In the genomic region with DNA sequence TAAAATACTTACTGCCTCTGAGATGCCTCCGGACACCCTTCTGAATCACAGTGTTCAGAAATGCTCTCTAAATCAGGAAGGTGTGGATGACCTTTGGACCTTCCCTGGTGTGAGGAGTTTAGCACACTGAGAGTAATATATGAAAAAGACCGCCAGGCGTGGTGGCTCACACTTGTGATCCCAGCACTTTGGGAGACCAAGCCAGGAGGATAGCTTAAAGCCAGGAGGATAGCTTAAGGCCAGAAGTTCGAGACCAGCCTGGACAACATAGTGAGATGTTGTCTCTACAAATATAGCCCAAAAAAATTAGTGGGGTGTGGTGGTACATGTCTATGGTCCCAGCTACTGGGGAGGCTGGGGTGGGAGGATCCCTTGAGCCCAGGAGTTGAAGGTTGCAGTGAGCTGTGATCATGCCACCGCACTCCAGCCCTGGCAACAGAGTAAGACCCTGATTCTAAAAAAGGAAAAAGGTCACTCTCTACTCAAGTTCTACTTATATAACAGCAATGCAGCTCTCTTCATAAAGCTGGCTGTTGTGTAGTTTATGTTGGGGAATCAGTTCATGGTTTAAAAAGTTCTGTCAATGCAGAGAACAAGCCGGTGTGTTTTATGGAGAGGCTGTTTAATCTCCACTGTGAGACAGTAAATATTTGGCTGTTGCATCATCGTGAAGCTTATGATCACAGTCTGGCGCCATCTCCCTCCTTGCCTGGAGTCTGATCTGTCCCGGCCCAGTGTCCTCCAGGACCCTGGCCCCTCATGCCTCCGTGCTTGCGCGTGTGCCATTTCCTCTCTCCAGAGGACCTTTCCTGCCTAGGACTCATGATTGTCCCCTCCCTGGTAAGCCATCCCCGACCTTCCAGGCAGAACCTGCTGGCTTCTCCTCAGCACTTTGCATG, we compare ENCODE assay signal across 11 cellular contexts.
DNase-seq lines count a peak whose midpoint lies in the region; ATAC-seq and TF ChIP-seq lines count a peak whose summit lies in the region.
"Had no signal": no experiment of that assay in that cellular context is flagged by ENCODE, and none has a peak within 500 bp of the region (broad histone marks: within the 10 kb centered on the region; RNA-seq: fewer than 3 reads in every experiment).

No MANE protein-coding gene starts in this region.

- H3K9me3 ChIP-seq in Peyer's patch (no peaks in the 10 kb centered on the region), hepatocyte (ENCODE audit: low read depth) (no peaks in the 10 kb centered on the region), gastrocnemius medialis (no peaks in the 10 kb centered on the region)

- peaks cover 2% of the 10 kb centered on the region for H3K79me2 ChIP-seq in hepatocyte

- no peaks in the 10 kb centered on the region for H4K20me1 ChIP-seq in hepatocyte (ENCODE audit: insufficient read depth, poor library complexity, severe bottlenecking)

- intact Hi-C loops in gastrocnemius medialis (cut with DNase I; ENCODE audit: low total_unique reads): no loop called here

- H3K4me3 ChIP-seq in Peyer's patch: no peak overlapping the region
- no peak overlapping the region for H3K4me3 ChIP-seq in hepatocyte
- H3K4me3 ChIP-seq in gastrocnemius medialis: no peak overlapping the region

- H3K4me1 ChIP-seq in Peyer's patch (peaks cover 0 to 36% (median 12%) of the 10 kb centered on the region in 4 donors), hepatocyte (ENCODE audit: insufficient read depth) (peaks cover 56% of the 10 kb centered on the region), gastrocnemius medialis (peaks cover 3 to 20% of the 10 kb centered on the region in 2 donors), foreskin keratinocyte (no peaks in the 10 kb centered on the region)

- in situ Hi-C loops in gastrocnemius medialis (cut with MboI; ENCODE audit: low sequenced_read_pairs in 4 of 4): loop anchor here in 1 of 4 donors (25.0 kb wide), 1 partner anchor 330 kb away; a partner anchor contains a TSS

- peak overlapping the region; percentile 8 for H2AFZ ChIP-seq in hepatocyte

- ATAC-seq in gastrocnemius medialis (peak; percentile 46 to 65), GM18505 (IDR thresholded peaks at IDR 0.05; ENCODE audit: unreplicated experiment) (no peak), foreskin keratinocyte (no peak)

- no peaks in the 10 kb centered on the region for H3K36me3 ChIP-seq in Peyer's patch
- H3K36me3 ChIP-seq in hepatocyte (replicated peaks; ENCODE audit: insufficient read depth, low read depth): no peaks in the 10 kb centered on the region
- no peaks in the 10 kb centered on the region for H3K36me3 ChIP-seq in gastrocnemius medialis

- peak overlapping the region in 3 of 4 donors; percentile 11 to 67 (median 57) for H3K27ac ChIP-seq in Peyer's patch
- H3K27ac ChIP-seq in hepatocyte: peak overlapping the region; percentile 95
- no peak overlapping the region for H3K27ac ChIP-seq in gastrocnemius medialis
- H3K27ac ChIP-seq in foreskin keratinocyte: no peak overlapping the region
- H3K27ac ChIP-seq: VCaP had no signal

- DNase-seq in H4 (ENCODE audit: low spot score): peak; percentile 12
- DNase-seq in Peyer's patch: peak in 1 of 3 donors; percentile 82
- peak; percentile 84 for DNase-seq in hepatocyte (ENCODE audit: low spot score)
- DNase-seq in gastrocnemius medialis: no peak
- no peak for DNase-seq in NK-92 treated with Interleukin-12 subunit alpha and Interleukin-12 subunit beta, amount 100 ng/mL, for 24 hours (lab: John Stamatoyannopoulos, UW)
- DNase-seq in foreskin keratinocyte: no peak
- DNase-seq: activated T-cell treated with anti-CD3 and anti-CD28 coated beads, Interleukin-2, amount 50 U/mL, for 72 hours; hypothalamus; SIG-M5 had no signal

- H3K9me2 ChIP-seq in hepatocyte (replicated peaks; ENCODE audit: insufficient read depth): no peaks in the 10 kb centered on the region

- 41% methylated on average over 13 of the region's 13 CpGs for WGBS in hepatocyte (ENCODE audit: low lambda C conversion rate, missing lambda C conversion rate)

- TF ChIP-seq POLR2A in Peyer's patch (IDR thresholded peaks at IDR 0.05) (peak in 1 of 2 donors; percentile 8), gastrocnemius medialis (IDR thresholded peaks at IDR 0.05) (no peak), GM18505 (IDR thresholded peaks at IDR 0.05; ENCODE audit: borderline replicate concordance, extremely low read depth, insufficient read depth, insufficient read length) (no peak)

- H3K27me3 ChIP-seq in Peyer's patch (no peaks in the 10 kb centered on the region), hepatocyte (no peaks in the 10 kb centered on the region), gastrocnemius medialis (no peaks in the 10 kb centered on the region), foreskin keratinocyte (no peaks in the 10 kb centered on the region)

- TF ChIP-seq CTCF in Peyer's patch (IDR thresholded peaks at IDR 0.05) (peak in 3 of 6 experiments; percentile 29 to 40 (median 33)), hepatocyte (IDR thresholded peaks at IDR 0.05; ENCODE audit: poor library complexity) (no peak), gastrocnemius medialis (IDR thresholded peaks at IDR 0.05 in 4 of 5, conservative IDR thresholded peaks at IDR 0.05 in 1 of 5) (no peak), foreskin keratinocyte (conservative IDR thresholded peaks at IDR 0.05) (no peak)

- peak overlapping the region; percentile 71 for H3K4me2 ChIP-seq in hepatocyte

Comparison
In these comparisons a context has a peak if more than half of its experiments do, and no peak if none do; other contexts are left out.
1. DNase-seq: peak in H4 (single experiment) and hepatocyte (single experiment); none in gastrocnemius medialis (0 of 2), NK-92 treated with Interleukin-12 subunit alpha and Interleukin-12 subunit beta, amount 100 ng/mL, for 24 hours (single experiment) and foreskin keratinocyte (0 of 2).
2. H3K27ac ChIP-seq: peak in Peyer's patch (3 of 4) and hepatocyte (single experiment); none in gastrocnemius medialis (0 of 4) and foreskin keratinocyte (single experiment).
3. ATAC-seq: peak in gastrocnemius medialis (2 of 2); none in GM18505 (single experiment) and foreskin keratinocyte (single experiment).